Comparison of ENCODE assay signal across 8 cellular contexts in genomic region chr12:127165567-127166392, GRCh38.
A peak's percentile ranks its signal among the peaks of the same experiment; 100 is the strongest.
DNase-seq lines count a peak whose midpoint lies in the region; ATAC-seq, FAIRE-seq and TF ChIP-seq lines count a peak whose summit lies in the region.

No MANE protein-coding gene starts in this region.

- ATAC-seq in GM18868 (IDR thresholded peaks at IDR 0.05; ENCODE audit: unreplicated experiment): no peak

- no peak for TF ChIP-seq CTCF in D721Med (IDR thresholded peaks at IDR 0.05; ENCODE audit: insufficient read depth, missing control alignments)

- CTCF ChIA-PET in HEK293T (lab: Yijun Ruan, JAX): no interaction called here

- POLR2A ChIA-PET in HEK293T (lab: Yijun Ruan, JAX): no interaction called here

- DNase-seq in D721Med (ENCODE audit: insufficient read length, low spot score) (peak; percentile 47), HEK293T (ENCODE audit: extremely low spot score) (peak; percentile 87), NCI-H2171 (lab: John Stamatoyannopoulos, UW) (peak; percentile 7), medulla oblongata (ENCODE audit: extremely low spot score) (peak; percentile 85)
- peak; percentile 33 to 69 for DNase-seq in activated CD8-positive, alpha-beta memory T cell treated with anti-CD3 and anti-CD28 coated beads for 1 hour (ENCODE audit: extremely low read depth in 1 of 2, low read depth in 1 of 2)
- DNase-seq in effector CD4-positive, alpha-beta T cell: peak; percentile 72
- DNase-seq in stimulated activated CD4-positive, alpha-beta T cell treated with anti-CD3 and anti-CD28 coated beads, Interleukin-4, amount 100 ng/mL, for 48 hours (ENCODE audit: low read depth in 2 of 2): peak; percentile 77 to 78

- FAIRE-seq in D721Med (lab: Jason Lieb, UNC): no peak

TF ChIP-seq in HEK293T, 16 proteins besides CTCF, POLR2A, EP300 and RAD21:
- TF ChIP-seq ARNT (IDR thresholded peaks at IDR 0.05): no peak
- TF ChIP-seq FOXM1 (IDR thresholded peaks at IDR 0.05; ENCODE audit: borderline replicate concordance): no peak
- no peak for TF ChIP-seq BHLHE40 (IDR thresholded peaks at IDR 0.05; ENCODE audit: borderline replicate concordance)
- no peak for TF ChIP-seq ELF4 (IDR thresholded peaks at IDR 0.05)
- TF ChIP-seq L3MBTL2 (conservative IDR thresholded peaks at IDR 0.05): no peak
- TF ChIP-seq HDGF (IDR thresholded peaks at IDR 0.05; ENCODE audit: borderline replicate concordance): no peak
- TF ChIP-seq ZNF384 (IDR thresholded peaks at IDR 0.05): no peak
- no peak for TF ChIP-seq TARDBP (IDR thresholded peaks at IDR 0.05)
- no peak for TF ChIP-seq LEF1 (IDR thresholded peaks at IDR 0.05; ENCODE audit: borderline replicate concordance)
- no peak for TF ChIP-seq PKNOX1 (IDR thresholded peaks at IDR 0.05)
- no peak for TF ChIP-seq FOXA1 (IDR thresholded peaks at IDR 0.05)
- no peak for TF ChIP-seq SUZ12 (IDR thresholded peaks at IDR 0.05)
- TF ChIP-seq NFRKB (IDR thresholded peaks at IDR 0.05): no peak
- TF ChIP-seq SP1 (IDR thresholded peaks at IDR 0.05): no peak
- TF ChIP-seq CTBP1 (IDR thresholded peaks at IDR 0.05; ENCODE audit: borderline replicate concordance): no peak
- TF ChIP-seq FOXK2 (IDR thresholded peaks at IDR 0.05): no peak

Comparison
In these comparisons a context has a peak if more than half of its experiments do, and no peak if none do; other contexts are left out.
1. DNase-seq: peak in every context shown above with its lines; median percentile 87 in HEK293T; 85 in medulla oblongata; 78 in stimulated activated CD4-positive, alpha-beta T cell treated with anti-CD3 and anti-CD28 coated beads, Interleukin-4, amount 100 ng/mL, for 48 hours; 72 in effector CD4-positive, alpha-beta T cell; 51 in activated CD8-positive, alpha-beta memory T cell treated with anti-CD3 and anti-CD28 coated beads for 1 hour; 47 in D721Med; 7 in NCI-H2171.